ENCODE assay signal across 1 cellular context in genomic region chr22:46193898-46194310, GRCh38.
TF ChIP-seq lines count a peak whose summit lies in the region.

No MANE protein-coding gene starts in this region.

TF ChIP-seq in K562, 482 proteins besides CTCF, POLR2A, EP300 and RAD21 (continued from another document and continues in another):
- no peak for TF ChIP-seq CEBPZ (IDR thresholded peaks at IDR 0.05; ENCODE audit: borderline replicate concordance, low read depth, low read length)
- TF ChIP-seq NRF1 (conservative IDR thresholded peaks at IDR 0.05 in 1 of 2, IDR thresholded peaks at IDR 0.05 in 1 of 2): 0 out of 4 replicates have a peak, but pooled peaks of 1 of the 2 experiments have one; percentile 21
- no peak for TF ChIP-seq CEBPG (CRISPR knock-in tag; IDR thresholded peaks at IDR 0.05)
- peak; percentile 73 to 80 for TF ChIP-seq CEBPG (tag; conservative IDR thresholded peaks at IDR 0.05 in 1 of 2, IDR thresholded peaks at IDR 0.05 in 1 of 2)
- no peak for TF ChIP-seq ARNT (IDR thresholded peaks at IDR 0.05)
- no peak for TF ChIP-seq NR2C1 (IDR thresholded peaks at IDR 0.05)
- no peak for TF ChIP-seq NR2C1 (tag; IDR thresholded peaks at IDR 0.05)
- no peak for TF ChIP-seq C11orf30 (IDR thresholded peaks at IDR 0.05; ENCODE audit: low read depth)
- TF ChIP-seq PRMT5 (CRISPR knock-in tag; IDR thresholded peaks at IDR 0.05): no peak
- TF ChIP-seq ZNF407 (IDR thresholded peaks at IDR 0.05; ENCODE audit: low read depth): no peak
- TF ChIP-seq ZNF583 (CRISPR knock-in tag; IDR thresholded peaks at IDR 0.05): no peak
- TF ChIP-seq EHMT2 (IDR thresholded peaks at IDR 0.05): peak; percentile 18; the same call in 1 of the 2 replicates
- no peak for TF ChIP-seq SIX5 (IDR thresholded peaks at IDR 0.05; ENCODE audit: borderline replicate concordance in 1 of 2, insufficient read depth in 1 of 2, low read depth in 1 of 2, low read length in 2 of 2)
- no peak for TF ChIP-seq NEUROD1 (IDR thresholded peaks at IDR 0.05; ENCODE audit: borderline replicate concordance, low read depth, low read length, partially characterized antibody)
- no peak for TF ChIP-seq GTF2A2 (tag; IDR thresholded peaks at IDR 0.05)
- TF ChIP-seq ATF7 (IDR thresholded peaks at IDR 0.05): peak; percentile 54
- no peak for TF ChIP-seq FOXJ2 (tag; IDR thresholded peaks at IDR 0.05)
- peak; percentile 51; the same call in 1 of the 2 replicates for TF ChIP-seq GATA2 (CRISPR knock-in tag; IDR thresholded peaks at IDR 0.05)
- TF ChIP-seq XRCC4 (IDR thresholded peaks at IDR 0.05; ENCODE audit: extremely low read depth, insufficient read depth, insufficient read length): no peak
- no peak for TF ChIP-seq ASH1L (IDR thresholded peaks at IDR 0.05; ENCODE audit: borderline replicate concordance, low read depth, partially characterized antibody)
- TF ChIP-seq CTBP1 (IDR thresholded peaks at IDR 0.05; ENCODE audit: borderline replicate concordance): peak; percentile 79; the same call in 1 of the 2 replicates
- TF ChIP-seq ZBTB12 (CRISPR knock-in tag; IDR thresholded peaks at IDR 0.05): no peak
- TF ChIP-seq BCOR (IDR thresholded peaks at IDR 0.05): no peak
- no peak for TF ChIP-seq ZNF655 (CRISPR knock-in tag; IDR thresholded peaks at IDR 0.05)
- peak; percentile 22 for TF ChIP-seq CCNT2 (IDR thresholded peaks at IDR 0.05; ENCODE audit: borderline replicate concordance, extremely low read depth, insufficient read length, low read depth, low read length)
- TF ChIP-seq ZNF57 (CRISPR knock-in tag; IDR thresholded peaks at IDR 0.05): no peak
- no peak for TF ChIP-seq ETS2 (tag; IDR thresholded peaks at IDR 0.05; ENCODE audit: borderline replicate concordance, poor library complexity, severe bottlenecking)
- TF ChIP-seq CBFA2T3 (IDR thresholded peaks at IDR 0.05): peak; percentile 76
- no peak for TF ChIP-seq ZNF165 (CRISPR knock-in tag; IDR thresholded peaks at IDR 0.05; ENCODE audit: borderline replicate concordance)
- TF ChIP-seq ARHGAP35 (IDR thresholded peaks at IDR 0.05; ENCODE audit: partially characterized antibody): no peak
- no peak for TF ChIP-seq SRF (CRISPR knock-in tag; IDR thresholded peaks at IDR 0.05)
- TF ChIP-seq ZC3H4 (CRISPR knock-in tag; IDR thresholded peaks at IDR 0.05; ENCODE audit: borderline replicate concordance): no peak
- TF ChIP-seq ZKSCAN1 (IDR thresholded peaks at IDR 0.05; ENCODE audit: low read depth, low read length): no peak
- TF ChIP-seq ZNF695 (CRISPR knock-in tag; IDR thresholded peaks at IDR 0.05): no peak
- no peak for TF ChIP-seq CREB5 (CRISPR knock-in tag; IDR thresholded peaks at IDR 0.05)
- no peak for TF ChIP-seq E2F3 (CRISPR knock-in tag; IDR thresholded peaks at IDR 0.05)
- TF ChIP-seq KAT8 (IDR thresholded peaks at IDR 0.05; ENCODE audit: low read depth): no peak
- TF ChIP-seq TSHZ1 (CRISPR knock-in tag; IDR thresholded peaks at IDR 0.05): no peak
- TF ChIP-seq TSC22D4 (tag; IDR thresholded peaks at IDR 0.05): no peak
- no peak for TF ChIP-seq TCF7L2 (IDR thresholded peaks at IDR 0.05; ENCODE audit: low read depth, low read length)
- no peak for TF ChIP-seq PKNOX1 (IDR thresholded peaks at IDR 0.05)
- TF ChIP-seq POLR2AphosphoS2 (IDR thresholded peaks at IDR 0.05; ENCODE audit: low read length): no peak
- peak; percentile 52; the same call in 1 of the 2 replicates for TF ChIP-seq TEAD4 (IDR thresholded peaks at IDR 0.05; ENCODE audit: low read length)
- TF ChIP-seq TEAD4 (CRISPR knock-in tag; IDR thresholded peaks at IDR 0.05; ENCODE audit: borderline replicate concordance): no peak
- no peak for TF ChIP-seq YY1 (IDR thresholded peaks at IDR 0.05; ENCODE audit: borderline replicate concordance in 1 of 3, control insufficient read depth in 1 of 3, extremely low read depth in 1 of 3, insufficient read depth in 3 of 3, insufficient read length in 1 of 3, insufficient replicate concordance in 2 of 3, low read depth in 1 of 3, low read length in 2 of 3)
- no peak for TF ChIP-seq CAMTA2 (CRISPR knock-in tag; conservative IDR thresholded peaks at IDR 0.05)
- TF ChIP-seq BDP1 (IDR thresholded peaks at IDR 0.05; ENCODE audit: insufficient read depth, insufficient read length): no peak
- no peak for TF ChIP-seq DIDO1 (tag; IDR thresholded peaks at IDR 0.05; ENCODE audit: low read depth)
- TF ChIP-seq ARID2 (IDR thresholded peaks at IDR 0.05): no peak
